27 cellular contexts compared by ENCODE assay signal in the genomic region with DNA sequence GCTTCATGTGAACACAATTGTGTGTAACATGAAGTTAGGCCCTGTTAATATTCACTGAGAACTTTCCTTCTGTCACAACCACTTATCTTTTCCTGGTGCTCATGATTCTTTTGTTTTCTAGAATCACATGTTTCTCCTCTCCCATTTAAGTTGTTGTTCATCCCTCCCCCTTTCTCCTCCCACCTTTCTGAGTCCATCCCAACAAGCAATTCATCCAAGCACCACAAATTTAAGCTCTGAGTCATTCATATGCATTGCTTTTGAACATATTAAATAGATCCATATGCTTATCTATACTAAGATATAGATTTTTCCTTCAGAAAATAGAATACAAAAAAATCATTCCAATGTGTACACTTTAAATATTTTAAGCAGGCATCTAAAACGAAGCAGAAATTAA.
"Had no signal": no experiment of that assay in that cellular context is flagged by ENCODE, and none has a peak within 500 bp of the region (broad histone marks: within the 10 kb centered on the region; RNA-seq: fewer than 3 reads in every experiment).

No MANE protein-coding gene starts in this region.

- H3K27me3 ChIP-seq: esophagus muscularis mucosa, neutrophil, suprapubic skin, transverse colon, upper lobe of right lung, uterus had no signal

- H3K4me3 ChIP-seq: coronary artery, esophagus muscularis mucosa, lower lobe of right lung, smooth muscle cell, suprapubic skin, transverse colon, upper lobe of right lung, uterus had no signal

- H3K4me3 Mint-ChIP-seq: immature natural killer cell; natural killer cell; neural crest cell; stimulated activated naive CD8-positive, alpha-beta T cell treated with anti-CD3 and anti-CD28 coated beads, Interleukin-15, amount 100 ng/mL, for 72 hours had no signal

- ATAC-seq: left ventricle myocardium superior; lower lobe of right lung; natural killer cell; sciatic nerve; stimulated activated naive CD8-positive, alpha-beta T cell treated with anti-CD3 and anti-CD28 coated beads, Interleukin-15, amount 100 ng/mL, for 72 hours; upper lobe of right lung had no signal

- H3K36me3 Mint-ChIP-seq: immature natural killer cell, natural killer cell had no signal

- H3K4me1 ChIP-seq: esophagus muscularis mucosa, lower lobe of right lung, parathyroid adenoma, suprapubic skin, transverse colon, upper lobe of right lung, uterus had no signal

- DNase-seq: dermis blood vessel endothelial cell; effector memory CD4-positive, alpha-beta T cell; foreskin melanocyte; glutamatergic neuron; hypothalamus; immature natural killer cell; left ventricle myocardium superior; lower lobe of right lung; natural killer cell; stimulated activated CD4-positive, alpha-beta T cell treated with anti-CD3 and anti-CD28 coated beads, Interleukin-12 subunit alpha, Interleukin-12 subunit beta, amount 100 ng/mL, for 4 hours; stimulated activated CD4-positive, alpha-beta T cell treated with anti-CD3 and anti-CD28 coated beads, Interleukin-1b, Interleukin-23, amount 100 ng/mL, for 48 hours; stimulated activated CD4-positive, alpha-beta T cell treated with anti-CD3 and anti-CD28 coated beads, Interleukin-4, amount 100 ng/mL, for 1 hour; stimulated activated CD8-positive, alpha-beta memory T cell treated with anti-CD3 and anti-CD28 coated beads, Interleukin-4, amount 100 ng/mL, for 48 hours; stimulated activated naive CD4-positive, alpha-beta T cell; stimulated activated naive CD8-positive, alpha-beta T cell treated with anti-CD3 and anti-CD28 coated beads, Interleukin-15, amount 100 ng/mL, for 72 hours; transverse colon; upper lobe of right lung; uterus had no signal

- H3K27ac Mint-ChIP-seq: immature natural killer cell; natural killer cell; progenitor cell of endocrine pancreas; stimulated activated naive CD8-positive, alpha-beta T cell treated with anti-CD3 and anti-CD28 coated beads, Interleukin-15, amount 100 ng/mL, for 72 hours had no signal

- H3K27me3 Mint-ChIP-seq: progenitor cell of endocrine pancreas had no signal

- H3K9me3 ChIP-seq: neutrophil, upper lobe of right lung, uterus had no signal

- H3K9ac ChIP-seq: parathyroid adenoma had no signal

- H3K4me1 Mint-ChIP-seq: immature natural killer cell; natural killer cell; neural crest cell; stimulated activated naive CD8-positive, alpha-beta T cell treated with anti-CD3 and anti-CD28 coated beads, Interleukin-15, amount 100 ng/mL, for 72 hours had no signal

- H3K36me3 ChIP-seq: esophagus muscularis mucosa, lower lobe of right lung, neutrophil, suprapubic skin, transverse colon, upper lobe of right lung, uterus had no signal
